In genomic region chr1:156906206-156906910, GRCh38 we compare ENCODE assay signal across 1 cellular context.
TF ChIP-seq lines count a peak whose summit lies in the region.

No MANE protein-coding gene starts in this region.

TF ChIP-seq in HCT116, 20 proteins besides CTCF, POLR2A, EP300 and RAD21:
- TF ChIP-seq CBX3 (IDR thresholded peaks at IDR 0.05; ENCODE audit: low read depth) (no peak), EZH2 (IDR thresholded peaks at IDR 0.05) (no peak), ELF1 (IDR thresholded peaks at IDR 0.05; ENCODE audit: borderline replicate concordance, low read depth) (no peak), FOSL1 (IDR thresholded peaks at IDR 0.05; ENCODE audit: low read depth) (no peak), SP1 (IDR thresholded peaks at IDR 0.05; ENCODE audit: low read depth) (no peak), MAX (IDR thresholded peaks at IDR 0.05) (no peak), ATF3 (IDR thresholded peaks at IDR 0.05) (no peak), EZH2phosphoT487 (IDR thresholded peaks at IDR 0.05; ENCODE audit: borderline replicate concordance) (no peak), TCF7L2 (IDR thresholded peaks at IDR 0.05; ENCODE audit: borderline replicate concordance, extremely low read depth, insufficient read depth, insufficient read length) (no peak), ZBTB33 (IDR thresholded peaks at IDR 0.05; ENCODE audit: extremely low read depth, insufficient replicate concordance, low read length) (no peak), ZFX (IDR thresholded peaks at IDR 0.05) (no peak), POLR2AphosphoS5 (IDR thresholded peaks at IDR 0.05; ENCODE audit: low read depth, low read length) (no peak), REST (IDR thresholded peaks at IDR 0.05; ENCODE audit: low read depth) (no peak), ZNF274 (IDR thresholded peaks at IDR 0.05; ENCODE audit: low read depth, low read length) (no peak)
TF ChIP-seq in HCT116: peak in this region for 0.
